8 cellular contexts compared by ENCODE assay signal in the genomic region with DNA sequence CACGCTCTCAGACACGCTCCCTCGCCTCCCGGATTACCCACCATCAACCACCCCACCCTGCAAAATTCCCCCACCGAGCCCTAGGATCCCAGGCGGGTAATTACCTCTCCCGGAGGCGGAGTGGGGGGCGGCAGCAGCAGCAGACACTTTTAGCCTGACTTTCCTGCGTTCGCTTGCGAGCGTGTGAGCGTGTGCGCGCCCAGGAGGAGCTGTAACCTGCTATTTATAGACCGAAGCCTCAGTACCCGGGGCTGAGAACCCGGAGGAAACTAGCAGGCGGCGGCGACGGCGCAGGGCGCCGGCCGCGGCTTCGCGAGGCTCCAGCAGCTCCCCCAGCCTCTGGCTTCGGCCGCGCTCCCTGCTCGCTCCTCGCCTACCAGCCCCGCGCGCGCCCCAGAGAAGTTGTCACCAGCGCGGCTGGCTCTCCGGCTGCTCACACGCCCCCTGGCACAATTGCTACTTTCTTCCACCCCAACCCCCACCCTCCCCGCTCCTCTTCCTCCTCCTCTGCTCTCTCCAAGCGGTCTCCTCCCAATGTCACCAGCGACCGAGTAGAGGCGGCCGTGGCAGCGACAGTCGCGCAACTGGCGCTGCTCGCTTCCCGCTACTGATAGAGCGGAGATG. TPM values are rescaled to one million over a fixed set of nuclear protein-coding genes. Genes with fewer than 3 reads are reported as not detected.
A peak's percentile ranks its signal among the peaks of the same experiment; 100 is the strongest.
DNase-seq lines count a peak whose midpoint lies in the region; ATAC-seq and TF ChIP-seq lines count a peak whose summit lies in the region.

A gene (minus strand): TSS at position 197 of the 624 bp plus-strand sequence.

- H3K27ac ChIP-seq in KOPT-K1 (ENCODE audit: low read depth, low read length, poor library complexity, severe bottlenecking): peak within 1 kb of the TSS; percentile 32
- H3K27ac ChIP-seq in left lung: peak within 1 kb of the TSS in 1 of 2 donors; percentile 35

- H3K27ac Mint-ChIP-seq in activated CD4-positive, alpha-beta T cell treated with anti-CD3 and anti-CD28 coated beads, Interleukin-2, amount 10 ng/mL, durations not matched to agents 7 days and 5 days: peak within 1 kb of the TSS; percentile 84
- no peak within 1 kb of the TSS for H3K27ac Mint-ChIP-seq in dendritic cell treated with granulocyte-macrophage colony-stimulating factor and Interleukin-4, amounts not matched to agents 40 ng/mL and 50 ng/mL, for 4 days

- no peak for TF ChIP-seq CTCF in left lung (IDR thresholded peaks at IDR 0.05)

- peak within 1 kb of the TSS; percentile 89 for H3K4me3 Mint-ChIP-seq in activated CD4-positive, alpha-beta T cell treated with anti-CD3 and anti-CD28 coated beads, Interleukin-2, amount 10 ng/mL, durations not matched to agents 7 days and 5 days
- H3K4me3 Mint-ChIP-seq in dendritic cell treated with granulocyte-macrophage colony-stimulating factor and Interleukin-4, amounts not matched to agents 40 ng/mL and 50 ng/mL, for 4 days: peak within 1 kb of the TSS; percentile 75

- no peaks in the 10 kb centered on the region for H3K9me3 ChIP-seq in KOPT-K1 (ENCODE audit: insufficient read depth, low read length, poor library complexity, severe bottlenecking)
- no peaks in the 10 kb centered on the region for H3K9me3 ChIP-seq in left lung

- peak within 1 kb of the TSS; percentile 50 to 57 for H3K4me3 ChIP-seq in left lung

- ATAC-seq in GM18502 (IDR thresholded peaks at IDR 0.05; ENCODE audit: poor library complexity, unreplicated experiment) (peak; percentile 48), left lung (peak; percentile 83), GM21737 (IDR thresholded peaks at IDR 0.05; ENCODE audit: unreplicated experiment) (no peak)

- peaks cover 27% of the 10 kb centered on the region for H3K4me1 Mint-ChIP-seq in activated CD4-positive, alpha-beta T cell treated with anti-CD3 and anti-CD28 coated beads, Interleukin-2, amount 10 ng/mL, durations not matched to agents 7 days and 5 days
- peaks cover 22% of the 10 kb centered on the region for H3K4me1 Mint-ChIP-seq in dendritic cell treated with granulocyte-macrophage colony-stimulating factor and Interleukin-4, amounts not matched to agents 40 ng/mL and 50 ng/mL, for 4 days (ENCODE audit: low read depth)

- intact Hi-C loops in dendritic cell treated with granulocyte-macrophage colony-stimulating factor and Interleukin-4, amounts not matched to agents 40 ng/mL and 50 ng/mL, for 4 days (cut with micrococcal nuclease): no loop called here
- intact Hi-C loops in left lung (cut with DNase I): loop anchor here in 1 of 2 donors (10.0 kb wide), 1 partner anchor 721 kb away; no protein-coding TSS in a partner anchor

- H3K4me1 ChIP-seq in left lung: peaks cover 0 to 19% of the 10 kb centered on the region in 2 donors

- H3K36me3 Mint-ChIP-seq in activated CD4-positive, alpha-beta T cell treated with anti-CD3 and anti-CD28 coated beads, Interleukin-2, amount 10 ng/mL, durations not matched to agents 7 days and 5 days (ENCODE audit: low read depth): no peaks in the 10 kb centered on the region
- no peaks in the 10 kb centered on the region for H3K36me3 Mint-ChIP-seq in dendritic cell treated with granulocyte-macrophage colony-stimulating factor and Interleukin-4, amounts not matched to agents 40 ng/mL and 50 ng/mL, for 4 days (ENCODE audit: low read depth)

- no peaks in the 10 kb centered on the region for H3K9me3 Mint-ChIP-seq in activated CD4-positive, alpha-beta T cell treated with anti-CD3 and anti-CD28 coated beads, Interleukin-2, amount 10 ng/mL, durations not matched to agents 7 days and 5 days
- no peaks in the 10 kb centered on the region for H3K9me3 Mint-ChIP-seq in dendritic cell treated with granulocyte-macrophage colony-stimulating factor and Interleukin-4, amounts not matched to agents 40 ng/mL and 50 ng/mL, for 4 days

- peak; percentile 68 for DNase-seq in activated CD4-positive, alpha-beta T cell treated with anti-CD3 and anti-CD28 coated beads, Interleukin-2, amount 10 ng/mL, durations not matched to agents 7 days and 5 days
- peak; percentile 35 to 84 for DNase-seq in left lung
- DNase-seq in stimulated activated CD4-positive, alpha-beta T cell treated with anti-CD3 and anti-CD28 coated beads, Interleukin-1b, Interleukin-23, amount 100 ng/mL, for 4 hours (ENCODE audit: low read depth in 2 of 2): peak; percentile 46 to 54
- no peak for DNase-seq in COLO829 (ENCODE audit: low spot score)

- H3K27me3 ChIP-seq in left lung: peaks cover 10 to 44% of the 10 kb centered on the region in 2 donors

- POLR2A ChIA-PET in activated CD4-positive, alpha-beta T cell treated with anti-CD3 and anti-CD28 coated beads, Interleukin-2, amount 10 ng/mL, durations not matched to agents 7 days and 5 days (lab: Charles Lee): no interaction called here

- H3K27me3 Mint-ChIP-seq in activated CD4-positive, alpha-beta T cell treated with anti-CD3 and anti-CD28 coated beads, Interleukin-2, amount 10 ng/mL, durations not matched to agents 7 days and 5 days: peaks cover 10% of the 10 kb centered on the region
- peaks cover 47% of the 10 kb centered on the region for H3K27me3 Mint-ChIP-seq in dendritic cell treated with granulocyte-macrophage colony-stimulating factor and Interleukin-4, amounts not matched to agents 40 ng/mL and 50 ng/mL, for 4 days

- CTCF ChIA-PET in activated CD4-positive, alpha-beta T cell treated with anti-CD3 and anti-CD28 coated beads, Interleukin-2, amount 10 ng/mL, durations not matched to agents 7 days and 5 days (lab: Charles Lee): interaction anchor here (1.3 to 1.5 kb wide), 2 partner anchors 14 to 1539 kb away, joined by 4 to 5 read pairs; no protein-coding TSS in a partner anchor

- H3K36me3 ChIP-seq in KOPT-K1 (ENCODE audit: insufficient read depth, low read length): no peaks in the 10 kb centered on the region
- H3K36me3 ChIP-seq in left lung: no peaks in the 10 kb centered on the region

RNA-seq across cellular contexts. Expression of the gene that starts here (rescaled TPM):
- 10 to 100 TPM; 71.6 to 79.2 TPM for total RNA-seq in activated CD4-positive, alpha-beta T cell treated with anti-CD3 and anti-CD28 coated beads, Interleukin-2, amount 10 ng/mL, durations not matched to agents 7 days and 5 days
- total RNA-seq in left lung: 10 to 100 TPM; 11.7 to 11.8 TPM

Comparison
In these comparisons a context has a peak if more than half of its experiments do, and no peak if none do; other contexts are left out.
1. RNA of the gene that starts here (total RNA-seq): 71.6 to 79.2 TPM in activated CD4-positive, alpha-beta T cell treated with anti-CD3 and anti-CD28 coated beads, Interleukin-2, amount 10 ng/mL, durations not matched to agents 7 days and 5 days; 11.7 to 11.8 TPM in left lung; every median in the first group is over 4 times any median in the second.